ENCODE assay signal across 27 cellular contexts in genomic region chr5:148524721-148525120, GRCh38.
"Had no signal": no experiment of that assay in that cellular context is flagged by ENCODE, and none has a peak within 500 bp of the region (broad histone marks: within the 10 kb centered on the region; RNA-seq: fewer than 3 reads in every experiment).

No MANE protein-coding gene starts in this region.

- H3K27ac ChIP-seq: ascending aorta, cardiac muscle cell, VCaP had no signal

- H3K27me3 ChIP-seq: ascending aorta, cardiac muscle cell had no signal

- H3K4me1 ChIP-seq: ascending aorta had no signal

- H3K36me3 ChIP-seq: ascending aorta, cardiac muscle cell had no signal

- DNase-seq: activated B cell treated with CpG ODN at 0.5 μM for 24 hours; activated CD4-positive, alpha-beta memory T cell treated with anti-CD3 and anti-CD28 coated beads for 36 hours; activated CD4-positive, alpha-beta T cell treated with anti-CD3 and anti-CD28 coated beads for 4 hours; activated CD4-positive, alpha-beta T cell treated with anti-CD3 and anti-CD28 coated beads, Interleukin-2, amount 10 ng/mL, durations not matched to agents 24 days and 14 days; activated CD4-positive, alpha-beta T cell treated with anti-CD3 and anti-CD28 coated beads, Interleukin-2, amount 50 U/mL, for 1 hour; activated CD4-positive, alpha-beta T cell treated with anti-CD3 and anti-CD28 coated beads, Interleukin-2, amount 50 U/mL, for 4 hours; activated CD4-positive, CD25-positive, alpha-beta regulatory T cell treated with anti-CD3 and anti-CD28 coated beads, Interleukin-2, amount 50 U/mL, for 72 hours; activated CD8-positive, alpha-beta memory T cell treated with anti-CD3 and anti-CD28 coated beads, Interleukin-2, amount 50 U/mL, for 4 hours; activated CD8-positive, alpha-beta T cell treated with anti-CD3 and anti-CD28 coated beads for 36 hours; activated gamma-delta T cell; activated naive CD4-positive, alpha-beta T cell treated with anti-CD3 and anti-CD28 coated beads, Interleukin-2, amount 10 ng/mL, durations not matched to agents 7 days and 5 days; activated naive CD4-positive, alpha-beta T cell treated with Interleukin-2 at 50 U/mL for 16 hours; activated naive CD8-positive, alpha-beta T cell treated with anti-CD3 and anti-CD28 coated beads, Interleukin-2, amount 10 ng/mL, durations not matched to agents 7 days and 5 days; activated naive CD8-positive, alpha-beta T cell treated with anti-CD3 and anti-CD28 coated beads, Interleukin-2, amount 50 U/mL, for 24 hours; activated T-cell treated with anti-CD3 and anti-CD28 coated beads for 4 hours; activated T-cell treated with anti-CD3 and anti-CD28 coated beads, Interleukin-2, amount 50 U/mL, for 1 hour; activated T-cell treated with anti-CD3 and anti-CD28 coated beads, Interleukin-2, amount 50 U/mL, for 4 hours; activated T-cell treated with anti-CD3 and anti-CD28 coated beads, Interleukin-2, amount 50 U/mL, for 72 hours; amygdala; central memory CD4-positive, alpha-beta T cell; SW 1271; T-helper 1 cell; T-helper 2 cell; T-helper 9 cell had no signal

- H3K4me3 ChIP-seq: ascending aorta, cardiac muscle cell had no signal
